ENCODE assay signal across 8 cellular contexts in genomic region chr6:6712979-6713514, GRCh38.
A peak's percentile ranks its signal among the peaks of the same experiment; 100 is the strongest.
DNase-seq lines count a peak whose midpoint lies in the region; FAIRE-seq and TF ChIP-seq lines count a peak whose summit lies in the region.

No MANE protein-coding gene starts in this region.

- peaks cover 0 to 8% (median 0%) of the 10 kb centered on the region in 7 donors for H3K9me3 Mint-ChIP-seq in CD14-positive monocyte
- H3K9me3 Mint-ChIP-seq in activated naive CD8-positive, alpha-beta T cell (ENCODE audit: low read depth): no peaks in the 10 kb centered on the region

- H3K4me3 ChIP-seq in muscle layer of duodenum (ENCODE audit: low read depth in 1 of 2, low read length in 2 of 2) (peak overlapping the region; percentile 4 to 18), WERI-Rb-1 (ENCODE audit: low read depth, low read length) (no peak overlapping the region)

- no peaks in the 10 kb centered on the region for H3K27me3 Mint-ChIP-seq in CD14-positive monocyte (ENCODE audit: low read depth in 3 of 3)
- no peaks in the 10 kb centered on the region for H3K27me3 Mint-ChIP-seq in activated naive CD8-positive, alpha-beta T cell

- DNase-seq in CD14-positive monocyte (ENCODE audit: low spot score) (peak; percentile 68), H54 (ENCODE audit: insufficient read length, low spot score) (peak; percentile 31), NCI-H2107 (lab: John Stamatoyannopoulos, UW) (no peak), WERI-Rb-1 (no peak), NCI-H510A treated with DMSO at 0.1 percent for 48 hours (lab: John Stamatoyannopoulos, UW) (no peak), superior temporal gyrus (ENCODE audit: extremely low spot score) (no peak)

- H3K4me3 Mint-ChIP-seq in CD14-positive monocyte: peak overlapping the region; percentile 34 to 72
- peak overlapping the region; percentile 74 for H3K4me3 Mint-ChIP-seq in activated naive CD8-positive, alpha-beta T cell

- peak overlapping the region; percentile 88 to 96 (median 95) for H3K27ac Mint-ChIP-seq in CD14-positive monocyte
- no peak overlapping the region for H3K27ac Mint-ChIP-seq in activated naive CD8-positive, alpha-beta T cell

- H3K27ac ChIP-seq in muscle layer of duodenum (ENCODE audit: low read length): peak overlapping the region; percentile 56
- H3K27ac ChIP-seq in WERI-Rb-1: no peak overlapping the region

- H3K4me1 Mint-ChIP-seq in CD14-positive monocyte: peaks cover 88% of the 10 kb centered on the region
- peaks cover 30% of the 10 kb centered on the region for H3K4me1 Mint-ChIP-seq in activated naive CD8-positive, alpha-beta T cell (ENCODE audit: low read depth)

- H3K36me3 ChIP-seq in muscle layer of duodenum (ENCODE audit: control insufficient read depth in 1 of 2, insufficient read depth in 2 of 2, low read length in 2 of 2): no peaks in the 10 kb centered on the region
- no peaks in the 10 kb centered on the region for H3K36me3 ChIP-seq in WERI-Rb-1

- TF ChIP-seq POLR2A in H54 (IDR thresholded peaks at IDR 0.05; ENCODE audit: low read depth, low read length): no peak

- H3K27me3 ChIP-seq in muscle layer of duodenum (ENCODE audit: low read depth, low read length) (no peaks in the 10 kb centered on the region), WERI-Rb-1 (ENCODE audit: insufficient read depth, low read depth, severe bottlenecking) (no peaks in the 10 kb centered on the region)

- FAIRE-seq in H54 (lab: Jason Lieb, UNC): no peak

- TF ChIP-seq CTCF in CD14-positive monocyte (IDR thresholded peaks at IDR 0.05) (no peak), WERI-Rb-1 (IDR thresholded peaks at IDR 0.05; ENCODE audit: low read depth, low read length) (no peak)

- H3K4me1 ChIP-seq in muscle layer of duodenum (ENCODE audit: control insufficient read depth in 1 of 2, insufficient read depth in 2 of 2, low read length in 2 of 2): peaks cover 14 to 35% of the 10 kb centered on the region in 2 donors

- intact Hi-C loops in CD14-positive monocyte (cut with micrococcal nuclease): loop anchor here in 1 of 2 donors (5.0 kb wide), 2 partner anchors 39 to 984 kb away; no protein-coding TSS in a partner anchor

- H3K9me3 ChIP-seq in muscle layer of duodenum (ENCODE audit: control insufficient read depth in 1 of 2, low read length in 2 of 2) (no peaks in the 10 kb centered on the region), WERI-Rb-1 (ENCODE audit: severe bottlenecking) (no peaks in the 10 kb centered on the region)

- H3K36me3 Mint-ChIP-seq in CD14-positive monocyte: peaks cover 15 to 26% of the 10 kb centered on the region in 2 donors
- H3K36me3 Mint-ChIP-seq in activated naive CD8-positive, alpha-beta T cell: no peaks in the 10 kb centered on the region

Comparison
In these comparisons a context has a peak if more than half of its experiments do, and no peak if none do; other contexts are left out.
1. DNase-seq: peak in CD14-positive monocyte (single experiment) and H54 (single experiment); none in NCI-H2107 (single experiment), WERI-Rb-1 (single experiment), NCI-H510A treated with DMSO at 0.1 percent for 48 hours (single experiment) and superior temporal gyrus (single experiment).